Comparison of ENCODE assay signal across 9 cellular contexts in the genomic region with DNA sequence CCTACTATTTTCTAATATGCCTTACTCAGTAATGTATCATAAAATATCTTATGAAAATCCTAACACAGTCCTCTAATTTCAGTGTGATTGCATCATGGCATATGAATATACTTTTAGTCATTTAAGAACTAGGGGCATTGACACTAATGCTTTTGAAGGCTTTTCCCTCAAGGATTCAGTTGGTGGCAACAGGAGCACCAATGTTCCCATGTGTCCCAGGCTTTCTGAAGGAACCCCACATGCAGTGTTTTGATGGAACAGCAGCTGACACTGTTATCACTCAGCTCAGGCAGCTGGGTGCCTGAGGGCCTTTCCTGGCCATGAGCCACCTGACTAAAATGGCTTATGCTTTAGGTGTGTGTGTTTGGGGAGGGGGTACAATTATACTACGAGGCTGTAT.
DNase-seq lines count a peak whose midpoint lies in the region; ATAC-seq and TF ChIP-seq lines count a peak whose summit lies in the region.
"Had no signal": no experiment of that assay in that cellular context is flagged by ENCODE, and none has a peak within 500 bp of the region (broad histone marks: within the 10 kb centered on the region; RNA-seq: fewer than 3 reads in every experiment).

No MANE protein-coding gene starts in this region.

- no peak overlapping the region for H3K4me2 ChIP-seq in mesendoderm (ENCODE audit: low read length)

- H4K5ac ChIP-seq in mesendoderm (ENCODE audit: low read length): no peak overlapping the region

- H3K56ac ChIP-seq in mesendoderm (ENCODE audit: low read length): no peak overlapping the region

- H3K36me3 ChIP-seq in mesendoderm (ENCODE audit: control insufficient read depth, insufficient read depth, low read length): no peaks in the 10 kb centered on the region

- H4K8ac ChIP-seq in mesendoderm (ENCODE audit: low read depth, low read length): no peak overlapping the region

- H3K18ac ChIP-seq in mesendoderm (ENCODE audit: low read length): no peak overlapping the region

- no peaks in the 10 kb centered on the region for H3K79me1 ChIP-seq in mesendoderm (ENCODE audit: low read length)

- H3K4me1 ChIP-seq in mesendoderm (ENCODE audit: control insufficient read depth, low read depth, low read length): peaks cover 6% of the 10 kb centered on the region

- H3K23ac ChIP-seq in mesendoderm (ENCODE audit: low read length): no peak overlapping the region

- H3K27me3 ChIP-seq in mesendoderm (ENCODE audit: insufficient read depth, low read length, poor library complexity): no peaks in the 10 kb centered on the region

- no peak overlapping the region for H2BK5ac ChIP-seq in mesendoderm (ENCODE audit: low read length)

- no peak for ATAC-seq in HG03378 (IDR thresholded peaks at IDR 0.05; ENCODE audit: unreplicated experiment)
- ATAC-seq in HG03469 (IDR thresholded peaks at IDR 0.05; ENCODE audit: unreplicated experiment): no peak
- no peak for ATAC-seq in HG03342 (IDR thresholded peaks at IDR 0.05; ENCODE audit: unreplicated experiment)

- peak; percentile 70 for DNase-seq in ELF-1 (ENCODE audit: low read depth, low spot score)
- DNase-seq in NCI-H1105 (lab: John Stamatoyannopoulos, UW): peak; percentile 38
- DNase-seq in coronary artery (ENCODE audit: low spot score): no peak
- DNase-seq in mesendoderm: peak; percentile 66
- DNase-seq: activated effector memory CD4-positive, alpha-beta T cell treated with Interleukin-2 at 50 U/mL for 16 hours; posterior cingulate gyrus had no signal

- no CpG with 5 or more reads among the region's 1 CpG for WGBS in mesendoderm (ENCODE audit: extremely low coverage, insufficient coverage, low lambda C conversion rate)

- no peak overlapping the region for H2BK120ac ChIP-seq in mesendoderm (ENCODE audit: low read depth, low read length)

- H3K79me2 ChIP-seq in mesendoderm (ENCODE audit: control insufficient read depth, insufficient read depth, low read length): no peaks in the 10 kb centered on the region

- no peak overlapping the region for H3K9ac ChIP-seq in mesendoderm (ENCODE audit: low read length)

- H2AK5ac ChIP-seq in mesendoderm (ENCODE audit: low read length): no peak overlapping the region

- no peak overlapping the region for H2BK15ac ChIP-seq in mesendoderm (replicated peaks; ENCODE audit: low read depth)

- H3K27ac ChIP-seq in coronary artery (peak overlapping the region; percentile 5 to 11), mesendoderm (ENCODE audit: low read depth, low read length) (no peak overlapping the region)

- no peak for TF ChIP-seq CTCF in coronary artery (IDR thresholded peaks at IDR 0.05)

- H3K4me3 ChIP-seq in coronary artery: no peak overlapping the region
- no peak overlapping the region for H3K4me3 ChIP-seq in mesendoderm (ENCODE audit: low read length)

- H3K4ac ChIP-seq in mesendoderm (ENCODE audit: low read depth, low read length): no peak overlapping the region
